Comparison of ENCODE assay signal across 1 cellular context in the genomic region with DNA sequence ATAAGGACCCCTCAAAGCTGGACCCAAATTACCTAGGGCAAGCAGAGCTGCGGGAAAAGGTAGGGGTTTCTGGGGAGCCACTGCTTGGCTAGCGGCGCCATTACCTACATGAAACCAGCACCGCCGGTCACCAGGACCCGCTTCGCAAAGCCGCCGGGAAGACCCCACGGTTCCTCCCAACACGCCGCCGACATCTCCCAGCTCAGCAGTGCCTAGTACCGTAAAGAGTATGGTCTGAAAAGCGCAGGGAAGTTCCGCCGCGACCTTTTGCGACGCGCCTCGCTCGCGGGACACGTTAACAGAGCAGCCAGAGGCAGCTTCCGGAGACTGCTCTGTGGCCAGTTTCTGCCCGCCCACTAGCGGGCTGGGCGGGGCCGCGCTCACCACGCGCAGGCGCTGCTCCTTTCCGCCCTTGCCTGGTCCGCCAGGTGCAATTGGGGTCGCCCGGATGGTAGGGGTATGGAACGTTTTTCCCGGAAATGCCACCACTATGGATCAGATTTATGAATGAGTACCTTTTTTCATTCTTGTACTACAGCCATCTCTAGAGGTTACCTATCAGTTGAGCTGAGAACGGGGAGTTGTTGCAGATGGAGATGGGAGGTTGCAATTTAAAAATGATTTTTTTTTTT.
A peak's percentile ranks its signal among the peaks of the same experiment; 100 is the strongest.
TF ChIP-seq lines count a peak whose summit lies in the region.

A gene with protein sequence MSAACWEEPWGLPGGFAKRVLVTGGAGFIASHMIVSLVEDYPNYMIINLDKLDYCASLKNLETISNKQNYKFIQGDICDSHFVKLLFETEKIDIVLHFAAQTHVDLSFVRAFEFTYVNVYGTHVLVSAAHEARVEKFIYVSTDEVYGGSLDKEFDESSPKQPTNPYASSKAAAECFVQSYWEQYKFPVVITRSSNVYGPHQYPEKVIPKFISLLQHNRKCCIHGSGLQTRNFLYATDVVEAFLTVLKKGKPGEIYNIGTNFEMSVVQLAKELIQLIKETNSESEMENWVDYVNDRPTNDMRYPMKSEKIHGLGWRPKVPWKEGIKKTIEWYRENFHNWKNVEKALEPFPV (minus strand): TSS at position 210 of the 632 bp plus-strand sequence. CDS start 16 bp downstream, at position 194.

TF ChIP-seq in GM12878, 131 proteins besides CTCF, POLR2A, EP300 and RAD21 (continued from another document):
- TF ChIP-seq IKZF1 (conservative IDR thresholded peaks at IDR 0.05): peak; percentile 52
- peak; percentile 94 for TF ChIP-seq SMAD5 (IDR thresholded peaks at IDR 0.05; ENCODE audit: low read depth)
- TF ChIP-seq, protein P1, sequence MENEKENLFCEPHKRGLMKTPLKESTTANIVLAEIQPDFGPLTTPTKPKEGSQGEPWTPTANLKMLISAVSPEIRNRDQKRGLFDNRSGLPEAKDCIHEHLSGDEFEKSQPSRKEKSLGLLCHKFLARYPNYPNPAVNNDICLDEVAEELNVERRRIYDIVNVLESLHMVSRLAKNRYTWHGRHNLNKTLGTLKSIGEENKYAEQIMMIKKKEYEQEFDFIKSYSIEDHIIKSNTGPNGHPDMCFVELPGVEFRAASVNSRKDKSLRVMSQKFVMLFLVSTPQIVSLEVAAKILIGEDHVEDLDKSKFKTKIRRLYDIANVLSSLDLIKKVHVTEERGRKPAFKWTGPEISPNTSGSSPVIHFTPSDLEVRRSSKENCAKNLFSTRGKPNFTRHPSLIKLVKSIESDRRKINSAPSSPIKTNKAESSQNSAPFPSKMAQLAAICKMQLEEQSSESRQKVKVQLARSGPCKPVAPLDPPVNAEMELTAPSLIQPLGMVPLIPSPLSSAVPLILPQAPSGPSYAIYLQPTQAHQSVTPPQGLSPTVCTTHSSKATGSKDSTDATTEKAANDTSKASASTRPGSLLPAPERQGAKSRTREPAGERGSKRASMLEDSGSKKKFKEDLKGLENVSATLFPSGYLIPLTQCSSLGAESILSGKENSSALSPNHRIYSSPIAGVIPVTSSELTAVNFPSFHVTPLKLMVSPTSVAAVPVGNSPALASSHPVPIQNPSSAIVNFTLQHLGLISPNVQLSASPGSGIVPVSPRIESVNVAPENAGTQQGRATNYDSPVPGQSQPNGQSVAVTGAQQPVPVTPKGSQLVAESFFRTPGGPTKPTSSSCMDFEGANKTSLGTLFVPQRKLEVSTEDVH (IDR thresholded peaks at IDR 0.05; ENCODE audit: low read depth, partially characterized antibody): no peak
- TF ChIP-seq NR2C1 (IDR thresholded peaks at IDR 0.05): no peak
- TF ChIP-seq, protein P2, sequence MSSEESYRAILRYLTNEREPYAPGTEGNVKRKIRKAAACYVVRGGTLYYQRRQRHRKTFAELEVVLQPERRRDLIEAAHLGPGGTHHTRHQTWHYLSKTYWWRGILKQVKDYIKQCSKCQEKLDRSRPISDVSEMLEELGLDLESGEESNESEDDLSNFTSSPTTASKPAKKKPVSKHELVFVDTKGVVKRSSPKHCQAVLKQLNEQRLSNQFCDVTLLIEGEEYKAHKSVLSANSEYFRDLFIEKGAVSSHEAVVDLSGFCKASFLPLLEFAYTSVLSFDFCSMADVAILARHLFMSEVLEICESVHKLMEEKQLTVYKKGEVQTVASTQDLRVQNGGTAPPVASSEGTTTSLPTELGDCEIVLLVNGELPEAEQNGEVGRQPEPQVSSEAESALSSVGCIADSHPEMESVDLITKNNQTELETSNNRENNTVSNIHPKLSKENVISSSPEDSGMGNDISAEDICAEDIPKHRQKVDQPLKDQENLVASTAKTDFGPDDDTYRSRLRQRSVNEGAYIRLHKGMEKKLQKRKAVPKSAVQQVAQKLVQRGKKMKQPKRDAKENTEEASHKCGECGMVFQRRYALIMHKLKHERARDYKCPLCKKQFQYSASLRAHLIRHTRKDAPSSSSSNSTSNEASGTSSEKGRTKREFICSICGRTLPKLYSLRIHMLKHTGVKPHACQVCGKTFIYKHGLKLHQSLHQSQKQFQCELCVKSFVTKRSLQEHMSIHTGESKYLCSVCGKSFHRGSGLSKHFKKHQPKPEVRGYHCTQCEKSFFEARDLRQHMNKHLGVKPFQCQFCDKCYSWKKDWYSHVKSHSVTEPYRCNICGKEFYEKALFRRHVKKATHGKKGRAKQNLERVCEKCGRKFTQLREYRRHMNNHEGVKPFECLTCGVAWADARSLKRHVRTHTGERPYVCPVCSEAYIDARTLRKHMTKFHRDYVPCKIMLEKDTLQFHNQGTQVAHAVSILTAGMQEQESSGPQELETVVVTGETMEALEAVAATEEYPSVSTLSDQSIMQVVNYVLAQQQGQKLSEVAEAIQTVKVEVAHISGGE (CRISPR knock-in tag; IDR thresholded peaks at IDR 0.05): no peak
- TF ChIP-seq ASH2L (IDR thresholded peaks at IDR 0.05; ENCODE audit: borderline replicate concordance, low read depth): no peak
- TF ChIP-seq POLR2AphosphoS5 (IDR thresholded peaks at IDR 0.05; ENCODE audit: low read length): peak; percentile 97
- no peak for TF ChIP-seq ZZZ3 (IDR thresholded peaks at IDR 0.05; ENCODE audit: control insufficient read depth, insufficient read length, low read depth)
- TF ChIP-seq MEF2A (IDR thresholded peaks at IDR 0.05; ENCODE audit: insufficient read depth, low read depth, low read length): no peak
- TF ChIP-seq TBL1XR1 (IDR thresholded peaks at IDR 0.05; ENCODE audit: low read depth, low read length): no peak
- TF ChIP-seq TAF1 (IDR thresholded peaks at IDR 0.05; ENCODE audit: borderline replicate concordance, low read depth, low read length): peak; percentile 96
- TF ChIP-seq YBX1 (IDR thresholded peaks at IDR 0.05): no peak
- TF ChIP-seq SMC3 (IDR thresholded peaks at IDR 0.05; ENCODE audit: borderline replicate concordance, low read length): no peak
- TF ChIP-seq RAD51 (IDR thresholded peaks at IDR 0.05): no peak
- TF ChIP-seq SUPT20H (IDR thresholded peaks at IDR 0.05; ENCODE audit: borderline replicate concordance, control insufficient read depth, low read depth, low read length): no peak
- peak; percentile 97 for TF ChIP-seq POLR2AphosphoS2 (IDR thresholded peaks at IDR 0.05; ENCODE audit: low read depth, low read length)
- TF ChIP-seq, protein P3, sequence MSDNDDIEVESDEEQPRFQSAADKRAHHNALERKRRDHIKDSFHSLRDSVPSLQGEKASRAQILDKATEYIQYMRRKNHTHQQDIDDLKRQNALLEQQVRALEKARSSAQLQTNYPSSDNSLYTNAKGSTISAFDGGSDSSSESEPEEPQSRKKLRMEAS (IDR thresholded peaks at IDR 0.05; ENCODE audit: low read depth, low read length): peak; percentile 62; the same call in 1 of the 2 replicates
- TF ChIP-seq, protein P4, sequence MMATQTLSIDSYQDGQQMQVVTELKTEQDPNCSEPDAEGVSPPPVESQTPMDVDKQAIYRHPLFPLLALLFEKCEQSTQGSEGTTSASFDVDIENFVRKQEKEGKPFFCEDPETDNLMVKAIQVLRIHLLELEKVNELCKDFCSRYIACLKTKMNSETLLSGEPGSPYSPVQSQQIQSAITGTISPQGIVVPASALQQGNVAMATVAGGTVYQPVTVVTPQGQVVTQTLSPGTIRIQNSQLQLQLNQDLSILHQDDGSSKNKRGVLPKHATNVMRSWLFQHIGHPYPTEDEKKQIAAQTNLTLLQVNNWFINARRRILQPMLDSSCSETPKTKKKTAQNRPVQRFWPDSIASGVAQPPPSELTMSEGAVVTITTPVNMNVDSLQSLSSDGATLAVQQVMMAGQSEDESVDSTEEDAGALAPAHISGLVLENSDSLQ (IDR thresholded peaks at IDR 0.05): no peak
- TF ChIP-seq, protein P5, sequence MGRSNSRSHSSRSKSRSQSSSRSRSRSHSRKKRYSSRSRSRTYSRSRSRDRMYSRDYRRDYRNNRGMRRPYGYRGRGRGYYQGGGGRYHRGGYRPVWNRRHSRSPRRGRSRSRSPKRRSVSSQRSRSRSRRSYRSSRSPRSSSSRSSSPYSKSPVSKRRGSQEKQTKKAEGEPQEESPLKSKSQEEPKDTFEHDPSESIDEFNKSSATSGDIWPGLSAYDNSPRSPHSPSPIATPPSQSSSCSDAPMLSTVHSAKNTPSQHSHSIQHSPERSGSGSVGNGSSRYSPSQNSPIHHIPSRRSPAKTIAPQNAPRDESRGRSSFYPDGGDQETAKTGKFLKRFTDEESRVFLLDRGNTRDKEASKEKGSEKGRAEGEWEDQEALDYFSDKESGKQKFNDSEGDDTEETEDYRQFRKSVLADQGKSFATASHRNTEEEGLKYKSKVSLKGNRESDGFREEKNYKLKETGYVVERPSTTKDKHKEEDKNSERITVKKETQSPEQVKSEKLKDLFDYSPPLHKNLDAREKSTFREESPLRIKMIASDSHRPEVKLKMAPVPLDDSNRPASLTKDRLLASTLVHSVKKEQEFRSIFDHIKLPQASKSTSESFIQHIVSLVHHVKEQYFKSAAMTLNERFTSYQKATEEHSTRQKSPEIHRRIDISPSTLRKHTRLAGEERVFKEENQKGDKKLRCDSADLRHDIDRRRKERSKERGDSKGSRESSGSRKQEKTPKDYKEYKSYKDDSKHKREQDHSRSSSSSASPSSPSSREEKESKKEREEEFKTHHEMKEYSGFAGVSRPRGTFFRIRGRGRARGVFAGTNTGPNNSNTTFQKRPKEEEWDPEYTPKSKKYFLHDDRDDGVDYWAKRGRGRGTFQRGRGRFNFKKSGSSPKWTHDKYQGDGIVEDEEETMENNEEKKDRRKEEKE (IDR thresholded peaks at IDR 0.05): no peak
- TF ChIP-seq MTA2 (IDR thresholded peaks at IDR 0.05; ENCODE audit: low read depth): no peak
